In the genomic region with DNA sequence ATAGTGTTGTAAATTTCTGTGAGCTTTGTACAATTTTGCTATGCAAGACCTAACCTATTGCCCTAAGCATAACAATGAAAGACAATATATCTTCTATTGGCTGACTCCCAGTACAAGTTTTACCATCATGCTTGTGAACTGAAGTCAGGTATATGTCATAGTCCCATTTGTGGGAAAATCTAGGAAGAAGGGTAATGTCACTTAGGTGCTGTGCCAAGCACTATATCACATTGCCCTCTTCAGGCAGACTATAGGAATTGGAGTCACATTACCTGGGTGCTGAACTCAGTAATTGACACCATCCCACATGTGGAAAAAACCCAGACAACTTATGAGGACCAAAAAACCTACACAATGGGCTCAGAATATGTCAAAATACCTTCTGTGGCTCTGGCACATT, we compare ENCODE assay signal across 18 cellular contexts.
DNase-seq lines count a peak whose midpoint lies in the region; ATAC-seq and TF ChIP-seq lines count a peak whose summit lies in the region.
"Had no signal": no experiment of that assay in that cellular context is flagged by ENCODE, and none has a peak within 500 bp of the region (broad histone marks: within the 10 kb centered on the region; RNA-seq: fewer than 3 reads in every experiment).

No MANE protein-coding gene starts in this region.

- intact Hi-C loops in Caco-2 (cut with micrococcal nuclease; ENCODE audit: unreplicated experiment): no loop called here

- H3K9ac ChIP-seq in OCI-LY1 (ENCODE audit: low read length): no peak overlapping the region

- no peak overlapping the region for H3K27ac Mint-ChIP-seq in Caco-2 (ENCODE audit: unreplicated experiment)
- H3K27ac Mint-ChIP-seq: activated B cell treated with CpG ODN at 0.5 μM for 24 hours; stimulated activated memory B cell treated with anti-CD40 and anti-IgM and Interleukin-4, amounts not matched to agents 10 μg/mL and 1 μg/mL and 100 μg/mL, for 72 hours had no signal

- H3K9me3 Mint-ChIP-seq in Caco-2 (ENCODE audit: unreplicated experiment): no peaks in the 10 kb centered on the region
- H3K9me3 Mint-ChIP-seq: activated B cell treated with CpG ODN at 0.5 μM for 24 hours; activated T-cell treated with anti-CD3 and anti-CD28 coated beads, Interleukin-2, amount 50 U/mL, for 4 hours; stimulated activated memory B cell treated with anti-CD40 and anti-IgM and Interleukin-4, amounts not matched to agents 10 μg/mL and 1 μg/mL and 100 μg/mL, for 72 hours had no signal

- H3K27me3 ChIP-seq in OCI-LY1 (ENCODE audit: insufficient read depth, low read length) (no peaks in the 10 kb centered on the region), Caco-2 (replicated peaks; ENCODE audit: control insufficient read depth, insufficient read depth, low read length) (no peaks in the 10 kb centered on the region)

- H3K4me3 Mint-ChIP-seq in Caco-2 (ENCODE audit: unreplicated experiment): no peak overlapping the region
- H3K4me3 Mint-ChIP-seq: activated B cell treated with CpG ODN at 0.5 μM for 24 hours; activated T-cell treated with anti-CD3 and anti-CD28 coated beads, Interleukin-2, amount 50 U/mL, for 4 hours; stimulated activated memory B cell treated with anti-CD40 and anti-IgM and Interleukin-4, amounts not matched to agents 10 μg/mL and 1 μg/mL and 100 μg/mL, for 72 hours had no signal

- no TSS peak for BruUV-seq in Caco-2 (replicated peaks; lab: Mats Ljungman, UMichigan)

- H3K27ac ChIP-seq in OCI-LY1 (ENCODE audit: low read depth, low read length, poor library complexity, severe bottlenecking): no peak overlapping the region
- H3K27ac ChIP-seq: SK-N-MC had no signal

- no peaks in the 10 kb centered on the region for H3F3A ChIP-seq in OCI-LY1 (ENCODE audit: insufficient read depth, low read length)

- POLR2A ChIA-PET in Caco-2 (lab: Charles Lee): no interaction called here

- CTCF ChIA-PET in Caco-2 (lab: Charles Lee): no interaction called here

- peak; percentile 61 for DNase-seq in A172 (ENCODE audit: low spot score)
- peak; percentile 34 to 64 for DNase-seq in foreskin fibroblast
- DNase-seq in Caco-2: no peak
- DNase-seq in NCI-H1436 (lab: John Stamatoyannopoulos, UW): no peak
- DNase-seq: activated B cell treated with CpG ODN at 0.5 μM for 24 hours; activated T-cell treated with anti-CD3 and anti-CD28 coated beads, Interleukin-2, amount 50 U/mL, for 4 hours; hypothalamus; mammary epithelial cell; NCI-H1105; NCI-H774; posterior cingulate gyrus; stimulated activated CD4-positive, alpha-beta T cell treated with anti-CD3 and anti-CD28 coated beads, Interleukin-2, amount 100 ng/mL, for 48 hours had no signal

- H3K79me2 ChIP-seq in OCI-LY1 (ENCODE audit: insufficient read depth, low read length): no peaks in the 10 kb centered on the region

- ATAC-seq in HG03520 (IDR thresholded peaks at IDR 0.05; ENCODE audit: unreplicated experiment): no peak
- ATAC-seq in HG02852 (IDR thresholded peaks at IDR 0.05; ENCODE audit: unreplicated experiment): no peak
- ATAC-seq: activated T-cell treated with anti-CD3 and anti-CD28 coated beads, Interleukin-2, amount 50 U/mL, for 4 hours; stimulated activated memory B cell treated with anti-CD40 and anti-IgM and Interleukin-4, amounts not matched to agents 10 μg/mL and 1 μg/mL and 100 μg/mL, for 72 hours had no signal

- no peaks in the 10 kb centered on the region for H3K36me3 Mint-ChIP-seq in Caco-2 (ENCODE audit: insufficient read depth, unreplicated experiment)
- H3K36me3 Mint-ChIP-seq: stimulated activated memory B cell treated with anti-CD40 and anti-IgM and Interleukin-4, amounts not matched to agents 10 μg/mL and 1 μg/mL and 100 μg/mL, for 72 hours had no signal

- H3K36me3 ChIP-seq in OCI-LY1 (ENCODE audit: insufficient read depth, low read length): no peaks in the 10 kb centered on the region
- no peaks in the 10 kb centered on the region for H3K36me3 ChIP-seq in Caco-2 (ENCODE audit: control insufficient read depth, insufficient read depth, low read length)

- TF ChIP-seq CTCF in GM12872 (IDR thresholded peaks at IDR 0.05; ENCODE audit: insufficient read depth, low read depth, low read length) (peak; percentile 48; the same call in 2 of the 3 replicates), OCI-LY1 (IDR thresholded peaks at IDR 0.05; ENCODE audit: low read length) (peak; percentile 74), foreskin fibroblast (IDR thresholded peaks at IDR 0.05; ENCODE audit: low read depth, low read length) (peak; percentile 35), Caco-2 (IDR thresholded peaks at IDR 0.05; ENCODE audit: insufficient read depth in 1 of 2, low read depth in 1 of 2, low read length in 1 of 2, severe bottlenecking in 1 of 2, unreplicated experiment in 1 of 2) (no peak)

- no peak overlapping the region for H3K4me2 ChIP-seq in OCI-LY1 (ENCODE audit: low read length)

- H2AFZ ChIP-seq in OCI-LY1 (ENCODE audit: low read length): no peak overlapping the region

- H3K4me1 Mint-ChIP-seq in Caco-2 (ENCODE audit: low read depth, unreplicated experiment): no peaks in the 10 kb centered on the region
- H3K4me1 Mint-ChIP-seq: activated B cell treated with CpG ODN at 0.5 μM for 24 hours; stimulated activated memory B cell treated with anti-CD40 and anti-IgM and Interleukin-4, amounts not matched to agents 10 μg/mL and 1 μg/mL and 100 μg/mL, for 72 hours had no signal

- H3K4me3 ChIP-seq in OCI-LY1 (ENCODE audit: low read depth, low read length, poor library complexity, severe bottlenecking) (no peak overlapping the region), foreskin fibroblast (ENCODE audit: low read depth in 1 of 2, low read length in 2 of 2) (no peak overlapping the region), Caco-2 (ENCODE audit: low read depth, low read length) (no peak overlapping the region)
- H3K4me3 ChIP-seq: SK-N-MC had no signal

- no peaks in the 10 kb centered on the region for H4K20me1 ChIP-seq in OCI-LY1 (ENCODE audit: insufficient read depth, low read length)

- H3K4me1 ChIP-seq in OCI-LY1 (ENCODE audit: insufficient read depth, low read length, severe bottlenecking) (peaks cover 9% of the 10 kb centered on the region), Caco-2 (no peaks in the 10 kb centered on the region)

- no peaks in the 10 kb centered on the region for H3K9me2 ChIP-seq in OCI-LY1 (ENCODE audit: low read depth, low read length)

- H3K27me3 Mint-ChIP-seq in Caco-2 (ENCODE audit: insufficient read depth, unreplicated experiment): no peaks in the 10 kb centered on the region
- H3K27me3 Mint-ChIP-seq: activated B cell treated with CpG ODN at 0.5 μM for 24 hours; stimulated activated memory B cell treated with anti-CD40 and anti-IgM and Interleukin-4, amounts not matched to agents 10 μg/mL and 1 μg/mL and 100 μg/mL, for 72 hours had no signal

- no peaks in the 10 kb centered on the region for H3K9me3 ChIP-seq in OCI-LY1 (ENCODE audit: low read length)
- H3K9me3 ChIP-seq in Caco-2: no peaks in the 10 kb centered on the region

Comparison
In these comparisons a context has a peak if more than half of its experiments do, and no peak if none do; other contexts are left out.
1. DNase-seq: peak in A172 (single experiment) and foreskin fibroblast (2 of 2); none in Caco-2 (0 of 2) and NCI-H1436 (single experiment).
2. CTCF ChIP-seq: peak in GM12872 (single experiment), OCI-LY1 (single experiment) and foreskin fibroblast (single experiment); none in Caco-2 (0 of 2).